8 cellular contexts compared by ENCODE assay signal in genomic region chr5:15501057-15501791, GRCh38. TPM values are rescaled to one million over a fixed set of nuclear protein-coding genes. Genes with fewer than 3 reads are reported as not detected.
DNase-seq lines count a peak whose midpoint lies in the region; ATAC-seq and TF ChIP-seq lines count a peak whose summit lies in the region.

No MANE protein-coding gene starts in this region.

- DNase-seq in A673 (ENCODE audit: low spot score) (peak; percentile 22), MG63 (peak; percentile 77), middle frontal gyrus (ENCODE audit: extremely low spot score, low spot score) (peak; percentile 22), aorta (peak; percentile 58 to 80), NCI-H446 treated with DMSO at 0.1 percent for 48 hours (lab: John Stamatoyannopoulos, UW) (no peak), COLO668 (lab: John Stamatoyannopoulos, UW; ENCODE audit: unreplicated experiment) (no peak)

- BruUV-seq in A673 (replicated peaks; lab: Mats Ljungman, UMichigan), result TSS peak; percentile 31

- intact Hi-C loops in A673 (cut with micrococcal nuclease; ENCODE audit: unreplicated experiment) (no loop called here), aorta (cut with DNase I) (loop anchor here (5.0 to 10.0 kb wide), 4 partner anchors 134 to 396 kb away; no protein-coding TSS in a partner anchor)

- ATAC-seq in aorta (ENCODE audit: low FRiP score) (peak; percentile 76), HG02610 (IDR thresholded peaks at IDR 0.05; ENCODE audit: unreplicated experiment) (no peak)

- H3K4me1 ChIP-seq in A673 (ENCODE audit: insufficient read depth, low read length, poor library complexity, severe bottlenecking) (no peaks in the 10 kb centered on the region), esophagus (ENCODE audit: control insufficient read depth in 2 of 2, insufficient read depth in 2 of 2, low read length in 1 of 2) (no peaks in the 10 kb centered on the region), aorta (ENCODE audit: control insufficient read depth in 1 of 2, insufficient read depth in 2 of 2, low read length in 2 of 2) (peaks cover 2 to 9% of the 10 kb centered on the region in 2 donors)

- peak overlapping the region; percentile 56 for H3K4me3 ChIP-seq in A673 (ENCODE audit: low read depth, low read length, poor library complexity, severe bottlenecking)
- peak overlapping the region; percentile 84 for H3K4me3 ChIP-seq in MG63
- peak overlapping the region; percentile 57 to 78 for H3K4me3 ChIP-seq in esophagus (ENCODE audit: low read depth in 1 of 2, low read length in 2 of 2)
- peak overlapping the region; percentile 89 to 98 for H3K4me3 ChIP-seq in aorta (ENCODE audit: low read length in 2 of 2)

- 1 to 4% methylated on average over 16 of the region's 16 CpGs for WGBS in esophagus, 2 donors
- 0% methylated on average over 16 of the region's 16 CpGs for WGBS in aorta, 2 donors

- POLR2A ChIA-PET in A673 (lab: Charles Lee; ENCODE audit: low non-redundant PET), result no interaction called here

- TF ChIP-seq CTCF in A673 (conservative IDR thresholded peaks at IDR 0.05; ENCODE audit: low read depth, low read length), result no peak

- no peaks in the 10 kb centered on the region for H3K36me3 ChIP-seq in A673 (ENCODE audit: insufficient read depth, low read length, poor library complexity, severe bottlenecking)
- peaks cover 29% of the 10 kb centered on the region for H3K36me3 ChIP-seq in MG63
- H3K36me3 ChIP-seq in esophagus (ENCODE audit: control insufficient read depth in 2 of 2, insufficient read depth in 2 of 2, low read length in 1 of 2), result no peaks in the 10 kb centered on the region
- no peaks in the 10 kb centered on the region for H3K36me3 ChIP-seq in aorta (ENCODE audit: control insufficient read depth in 1 of 2, insufficient read depth in 2 of 2, low read length in 1 of 2)

- H3K27me3 ChIP-seq in A673 (replicated peaks; ENCODE audit: insufficient read depth, low read depth, low read length, poor library complexity), result peaks cover 15% of the 10 kb centered on the region
- H3K27me3 ChIP-seq in MG63, result no peaks in the 10 kb centered on the region
- no peaks in the 10 kb centered on the region for H3K27me3 ChIP-seq in esophagus (ENCODE audit: control insufficient read depth in 1 of 2, insufficient read depth in 2 of 2, low read length in 2 of 2)
- H3K27me3 ChIP-seq in aorta (ENCODE audit: control insufficient read depth in 1 of 2, insufficient read depth in 2 of 2, low read length in 1 of 2), result no peaks in the 10 kb centered on the region

- H3K27ac ChIP-seq in A673 (ENCODE audit: low read depth, low read length, poor library complexity, severe bottlenecking), result no peak overlapping the region
- H3K27ac ChIP-seq in esophagus (ENCODE audit: low read depth in 2 of 2, low read length in 1 of 2), result peak overlapping the region; percentile 70 to 86
- peak overlapping the region in 1 of 2 donors; percentile 29 for H3K27ac ChIP-seq in aorta (ENCODE audit: low read depth in 1 of 2, low read length in 2 of 2)

- CTCF ChIA-PET in A673 (lab: Charles Lee), result no interaction called here

- no peaks in the 10 kb centered on the region for H3K9me3 ChIP-seq in A673 (ENCODE audit: low read depth, low read length, poor library complexity, severe bottlenecking)
- H3K9me3 ChIP-seq in MG63, result no peaks in the 10 kb centered on the region
- no peaks in the 10 kb centered on the region for H3K9me3 ChIP-seq in esophagus (ENCODE audit: control insufficient read depth in 2 of 2, insufficient read depth in 1 of 2, low read depth in 1 of 2, low read length in 1 of 2)
- H3K9me3 ChIP-seq in aorta (ENCODE audit: control insufficient read depth, low read length), result no peaks in the 10 kb centered on the region

RNA-seq across cellular contexts. Expression of gene FBXL7, which starts 1.2 kb away (rescaled TPM):
- total RNA-seq in A673 (2021) (5.9 and 6.6 TPM in 2 replicates), aorta (10 to 100 TPM; 19.9 to 32.7 TPM)
- 9.4 and 17.9 TPM in 2 replicates for total RNA-seq in MG63 (2014; rRNA removed; shearing (Covaris generic); ENCODE audit: low replicate concordance)
- polyA plus RNA-seq in esophagus (1 to 10 TPM; 1.8 to 4.4 TPM), aorta (1 to 10 TPM; 3.9 to 9.4 TPM)

Comparison
In these comparisons a context has a peak if more than half of its experiments do, and no peak if none do; other contexts are left out.
1. DNase-seq: peak in A673 (single experiment), MG63 (single experiment), middle frontal gyrus (single experiment) and aorta (2 of 2); none in NCI-H446 treated with DMSO at 0.1 percent for 48 hours (single experiment) and COLO668 (single experiment).
2. Peak in every context shown above with its lines, with median percentiles within 50 percentile points of each other: H3K4me3 ChIP-seq.